In genomic region chr9:37120840-37121335, GRCh38 we compare ENCODE assay signal across 8 cellular contexts. TPM values are rescaled to one million over a fixed set of nuclear protein-coding genes. Genes with fewer than 3 reads are reported as not detected.
DNase-seq lines count a peak whose midpoint lies in the region; ATAC-seq and TF ChIP-seq lines count a peak whose summit lies in the region.
"Not testable (repeated sequence)": the region's sequence is repeated elsewhere in the genome, so short reads cannot be mapped to it uniquely, and the experiment has no call there.

No MANE protein-coding gene starts in this region.

- peak; percentile 40 for ATAC-seq in GM19438 (IDR thresholded peaks at IDR 0.05; ENCODE audit: low read depth, unreplicated experiment)
- peak; percentile 16 for ATAC-seq in HG02981 (IDR thresholded peaks at IDR 0.05; ENCODE audit: unreplicated experiment)
- ATAC-seq in activated T-cell treated with anti-CD3 and anti-CD28 coated beads, Interleukin-2, amount 50 U/mL, for 72 hours (replicated peaks in 1 of 2): peak; percentile 25 to 33
- peak; percentile 38 for ATAC-seq in lung (ENCODE audit: insufficient read depth, low FRiP score)

- DNase-seq in BJ (ENCODE audit: low read depth); activated T-cell treated with anti-CD3 and anti-CD28 coated beads, Interleukin-2, amount 50 U/mL, for 72 hours; epithelial cell of prostate (ENCODE audit: low read depth, low spot score); lung (ENCODE audit: low spot score); spleen: not testable (repeated sequence)
- peak; percentile 2 for DNase-seq in NCI-H1694 (lab: John Stamatoyannopoulos, UW)

- not testable (repeated sequence) for H3K27me3 ChIP-seq in BJ (ENCODE audit: control insufficient read depth, insufficient read depth, low read length); lung (ENCODE audit: control insufficient read depth, insufficient read depth); spleen (replicated peaks in 1 of 7)

- H3K36me3 ChIP-seq in BJ (ENCODE audit: control insufficient read depth, insufficient read depth, low read length); lung (ENCODE audit: control insufficient read depth in 2 of 2, insufficient read depth in 2 of 2, low read length in 2 of 2); spleen: not testable (repeated sequence)

- peak overlapping the region; percentile 99 for H3K27ac Mint-ChIP-seq in activated T-cell treated with anti-CD3 and anti-CD28 coated beads, Interleukin-2, amount 50 U/mL, for 72 hours

- H3K4me1 ChIP-seq in lung (ENCODE audit: control insufficient read depth in 2 of 2, insufficient read depth in 2 of 2, low read length in 2 of 2): not testable (repeated sequence)
- H3K4me1 ChIP-seq in spleen: peaks cover 14 to 56% (median 44%) of the 10 kb centered on the region in 6 donors

- peaks cover 37% of the 10 kb centered on the region for H3K4me1 Mint-ChIP-seq in activated T-cell treated with anti-CD3 and anti-CD28 coated beads, Interleukin-2, amount 50 U/mL, for 72 hours (ENCODE audit: low read depth)

- not testable (repeated sequence) for H3K36me3 Mint-ChIP-seq in activated T-cell treated with anti-CD3 and anti-CD28 coated beads, Interleukin-2, amount 50 U/mL, for 72 hours (ENCODE audit: insufficient read depth in 2 of 2)

- H3K4me3 Mint-ChIP-seq in activated T-cell treated with anti-CD3 and anti-CD28 coated beads, Interleukin-2, amount 50 U/mL, for 72 hours: peak overlapping the region; percentile 87 to 97

- H3K27me3 Mint-ChIP-seq in activated T-cell treated with anti-CD3 and anti-CD28 coated beads, Interleukin-2, amount 50 U/mL, for 72 hours (ENCODE audit: low read depth): not testable (repeated sequence)

- not testable (repeated sequence) for H3K9me3 ChIP-seq in lung (ENCODE audit: control insufficient read depth in 2 of 2, insufficient read depth in 1 of 2, low read length in 1 of 2); spleen

- TF ChIP-seq CTCF in BJ (IDR thresholded peaks at IDR 0.05; ENCODE audit: insufficient read depth, low read depth, low read length); lung (IDR thresholded peaks at IDR 0.05; ENCODE audit: control extremely low read depth, extremely low read depth); spleen (IDR thresholded peaks at IDR 0.05 in 8 of 11, conservative IDR thresholded peaks at IDR 0.05 in 3 of 11): not testable (repeated sequence)

- H3K9me3 Mint-ChIP-seq in activated T-cell treated with anti-CD3 and anti-CD28 coated beads, Interleukin-2, amount 50 U/mL, for 72 hours: not testable (repeated sequence)

- TF ChIP-seq POLR2A in spleen (IDR thresholded peaks at IDR 0.05): not testable (repeated sequence)

- 1% methylated on average over 23 of the region's 23 CpGs for WGBS in lung, 2 donors
- WGBS in spleen, 5 donors: 0 to 1% (median 1%) methylated on average over 23 of the region's 23 CpGs

- H3K4me3 ChIP-seq in BJ (ENCODE audit: low read depth, low read length) (peak overlapping the region; percentile 84), lung (peak overlapping the region; percentile 73), spleen (peak overlapping the region; percentile 55 to 87 (median 72))

- CTCF ChIA-PET in BJ (lab: Yijun Ruan, JAX): interaction anchor here (1.0 to 1.2 kb wide), 2 partner anchors 17 to 125 kb away, joined by 3 read pairs; no protein-coding TSS in a partner anchor

- H3K27ac ChIP-seq in epithelial cell of prostate (peak overlapping the region; percentile 58), lung (ENCODE audit: low read depth in 1 of 2, low read length in 1 of 2) (peak overlapping the region; percentile 82 to 96), spleen (peak overlapping the region; percentile 85 to 99 (median 98))

- intact Hi-C loops in spleen (cut with DNase I; ENCODE audit: low total_unique reads): not testable (repeated sequence)

- POLR2A ChIA-PET in BJ (lab: Charles Lee): interaction anchor here (0.7 to 1.6 kb wide), 3 partner anchors 17 to 302 kb away, joined by 3 to 4 read pairs (median 3); partner anchors contain the start of gene GRHPR

RNA-seq across cellular contexts. Expression of gene ZCCHC7, which starts 0.5 kb away (rescaled TPM):
- polyA plus RNA-seq in BJ (2011; rRNA removed) (23.2 and 25.3 TPM in 2 replicates), lung (10 to 100 TPM in 1 of 2 donors, 1 to 10 TPM in 1; 7.7 to 10.1 TPM), spleen (10 to 100 TPM; 17.0 to 31.1 (median 26.1) TPM)
- polyA minus RNA-seq in BJ (2011; rRNA and poly(A)+ RNA removed): 17.2 and 30.7 TPM in 2 replicates
- total RNA-seq in activated T-cell treated with anti-CD3 and anti-CD28 coated beads, Interleukin-2, amount 50 U/mL, for 72 hours: 10 to 100 TPM; 47.2 to 47.4 TPM
- total RNA-seq in lung (10 to 100 TPM; 15.1 to 28.0 TPM), spleen (10 to 100 TPM; 31.9 to 50.6 (median 40.3) TPM)
